Comparison of ENCODE assay signal across 8 cellular contexts in genomic region chr5:119074419-119074818, GRCh38. TPM values are rescaled to one million over a fixed set of nuclear protein-coding genes. Genes with fewer than 3 reads are reported as not detected.
DNase-seq lines count a peak whose midpoint lies in the region; ATAC-seq and TF ChIP-seq lines count a peak whose summit lies in the region.

No MANE protein-coding gene starts in this region.

- peak overlapping the region; percentile 53 for H3K4me3 Mint-ChIP-seq in activated naive CD8-positive, alpha-beta T cell

- H3K27me3 ChIP-seq in SJCRH30 (no peaks in the 10 kb centered on the region), vagina (no peaks in the 10 kb centered on the region)

- H3K4me3 ChIP-seq in GM12864 (ENCODE audit: low read depth, low read length) (peak overlapping the region; percentile 92), SJCRH30 (no peak overlapping the region), vagina (no peak overlapping the region)

- H3K9me3 ChIP-seq in SJCRH30 (replicated peaks) (no peaks in the 10 kb centered on the region), vagina (no peaks in the 10 kb centered on the region)

- H3K9me3 Mint-ChIP-seq in activated naive CD8-positive, alpha-beta T cell (ENCODE audit: low read depth): no peaks in the 10 kb centered on the region

- peak overlapping the region; percentile 69 for H3K27ac Mint-ChIP-seq in activated naive CD8-positive, alpha-beta T cell

- ATAC-seq in GM21367 (IDR thresholded peaks at IDR 0.05; ENCODE audit: unreplicated experiment) (peak; percentile 14), HG03442 (IDR thresholded peaks at IDR 0.05; ENCODE audit: unreplicated experiment) (peak; percentile 14)

- TF ChIP-seq CTCF in GM12864 (IDR thresholded peaks at IDR 0.05; ENCODE audit: low read depth, low read length, missing control alignments) (no peak), vagina (IDR thresholded peaks at IDR 0.05) (no peak)

- H3K27ac ChIP-seq in SJCRH30: no peak overlapping the region
- no peak overlapping the region for H3K27ac ChIP-seq in vagina

- H3K27me3 Mint-ChIP-seq in activated naive CD8-positive, alpha-beta T cell: no peaks in the 10 kb centered on the region

- H3K4me1 ChIP-seq in SJCRH30: no peaks in the 10 kb centered on the region
- H3K4me1 ChIP-seq in vagina: peaks cover 75% of the 10 kb centered on the region

- peaks cover 67% of the 10 kb centered on the region for H3K4me1 Mint-ChIP-seq in activated naive CD8-positive, alpha-beta T cell (ENCODE audit: low read depth)

- DNase-seq in GM12864 (ENCODE audit: low read depth) (no peak), NCI-H2227 treated with DMSO at 0.1 percent for 48 hours (lab: John Stamatoyannopoulos, UW) (no peak), SHP77 treated with DMSO at 0.1 percent for 48 hours (lab: John Stamatoyannopoulos, UW) (no peak), SJCRH30 (no peak), vagina (ENCODE audit: extremely low spot score in 2 of 2) (no peak)

- intact Hi-C loops in vagina (cut with DNase I): no loop called here

- TF ChIP-seq POLR2A in vagina (IDR thresholded peaks at IDR 0.05): no peak

- H3K36me3 ChIP-seq in SJCRH30 (no peaks in the 10 kb centered on the region), vagina (no peaks in the 10 kb centered on the region)

- peaks cover 12% of the 10 kb centered on the region for H3K36me3 Mint-ChIP-seq in activated naive CD8-positive, alpha-beta T cell

RNA-seq across cellular contexts. Expression of gene DMXL1, which starts 3.5 kb away (rescaled TPM):
- total RNA-seq in SJCRH30 (2014; rRNA removed; shearing (Covaris generic)): 25.1 and 25.2 TPM in 2 replicates
- total RNA-seq in vagina: 56.5 TPM
